14 cellular contexts compared by ENCODE assay signal in genomic region chr2:98775146-98775988, GRCh38. TPM values are rescaled to one million over a fixed set of nuclear protein-coding genes. Genes with fewer than 3 reads are reported as not detected.
DNase-seq lines count a peak whose midpoint lies in the region; ATAC-seq and TF ChIP-seq lines count a peak whose summit lies in the region.
"Had no signal": no experiment of that assay in that cellular context is flagged by ENCODE, and none has a peak within 500 bp of the region (broad histone marks: within the 10 kb centered on the region; RNA-seq: fewer than 3 reads in every experiment).

No MANE protein-coding gene starts in this region.

- peak overlapping the region; percentile 2 to 7 for H3K4me3 ChIP-seq in prostate gland

- intact Hi-C loops in prostate gland (cut with DNase I), result no loop called here

- DNase-seq in DMS79 (lab: John Stamatoyannopoulos, UW) (peak; percentile 91), NCI-H2081 (lab: John Stamatoyannopoulos, UW) (peak; percentile 82 to 92), cerebellar nuclear complex (lab: John Stamatoyannopoulos, UW) (peak; percentile 86 to 93), prostate gland (ENCODE audit: low spot score) (peak; percentile 80), GM20000 (ENCODE audit: low spot score) (no peak), iPS-NIHi7 (ENCODE audit: extremely low spot score) (no peak)
- DNase-seq: activated CD4-positive, alpha-beta T cell treated with anti-CD3 and anti-CD28 coated beads, Interleukin-2, amount 50 U/mL, for 1 hour; activated naive CD4-positive, alpha-beta T cell treated with anti-CD3 and anti-CD28 coated beads, Interleukin-2, amount 10 ng/mL, durations not matched to agents 7 days and 5 days; H9; NCI-H748 treated with DMSO at 0.1 percent for 48 hours; occipital lobe had no signal

- H3K4me1 ChIP-seq in prostate gland (replicated peaks), result peaks cover 11% of the 10 kb centered on the region

- 12% methylated on average over 20 of the region's 21 CpGs for WGBS in prostate gland

- no peak for TF ChIP-seq CTCF in prostate gland (IDR thresholded peaks at IDR 0.05)
- no peak for TF ChIP-seq CTCF in GM20000 (IDR thresholded peaks at IDR 0.05; ENCODE audit: extremely low read depth, missing control alignments)

- no peak for TF ChIP-seq POLR2A in prostate gland (IDR thresholded peaks at IDR 0.05)

- H3K27ac ChIP-seq in prostate gland, result peak overlapping the region; percentile 69 to 71
- H3K27ac ChIP-seq: KMS-11 had no signal

- H3K9me3 ChIP-seq in prostate gland, result no peaks in the 10 kb centered on the region

- H3K27me3 ChIP-seq in prostate gland (replicated peaks; ENCODE audit: insufficient read depth), result no peaks in the 10 kb centered on the region

- H3K36me3 ChIP-seq in prostate gland, result no peaks in the 10 kb centered on the region

- ATAC-seq in HG02759 (IDR thresholded peaks at IDR 0.05; ENCODE audit: unreplicated experiment) (no peak), GM19463 (IDR thresholded peaks at IDR 0.05; ENCODE audit: unreplicated experiment) (no peak)

RNA-seq across cellular contexts. Expression of gene MGAT4A, which starts 44.4 kb away (rescaled TPM):
- total RNA-seq in prostate gland, result 10 to 100 TPM; 14.0 to 20.4 TPM

Comparison
In these comparisons a context has a peak if more than half of its experiments do, and no peak if none do; other contexts are left out.
1. DNase-seq: peak in DMS79 (single experiment), NCI-H2081 (2 of 2), cerebellar nuclear complex (2 of 2) and prostate gland (single experiment); none in GM20000 (single experiment) and iPS-NIHi7 (single experiment).